In the genomic region with DNA sequence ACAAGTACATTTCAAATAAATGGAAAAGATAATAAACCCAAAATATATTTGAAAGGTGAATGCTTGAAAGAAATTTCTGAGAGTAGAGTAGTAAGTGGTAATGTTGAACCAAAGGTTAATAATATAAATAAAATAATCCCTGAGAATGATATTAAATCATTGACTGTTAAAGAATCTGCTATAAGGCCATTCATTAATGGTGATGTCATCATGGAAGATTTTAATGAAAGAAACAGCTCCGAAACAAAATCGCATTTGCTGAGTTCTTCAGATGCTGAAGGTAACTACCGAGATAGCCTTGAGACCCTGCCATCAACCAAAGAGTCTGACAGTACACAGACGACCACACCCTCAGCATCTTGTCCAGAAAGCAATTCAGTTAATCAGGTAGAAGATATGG, we compare ENCODE assay signal across 1 cellular context.
A peak's percentile ranks its signal among the peaks of the same experiment; 100 is the strongest.
TF ChIP-seq lines count a peak whose summit lies in the region.

No MANE protein-coding gene starts in this region.

TF ChIP-seq in K562, 482 proteins besides CTCF, POLR2A, EP300 and RAD21:
- no peak for TF ChIP-seq SFPQ (IDR thresholded peaks at IDR 0.05; ENCODE audit: low read depth, low read length)
- TF ChIP-seq, protein P1, sequence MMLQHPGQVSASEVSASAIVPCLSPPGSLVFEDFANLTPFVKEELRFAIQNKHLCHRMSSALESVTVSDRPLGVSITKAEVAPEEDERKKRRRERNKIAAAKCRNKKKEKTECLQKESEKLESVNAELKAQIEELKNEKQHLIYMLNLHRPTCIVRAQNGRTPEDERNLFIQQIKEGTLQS (IDR thresholded peaks at IDR 0.05): 0 out of 2 replicates have a peak, but pooled peaks have one; percentile 37
- TF ChIP-seq, protein P1 (CRISPR knock-in tag; conservative IDR thresholded peaks at IDR 0.05): no peak
